In genomic region chr11:40513281-40513680, GRCh38 we compare ENCODE assay signal across 16 cellular contexts.
"Had no signal": no experiment of that assay in that cellular context is flagged by ENCODE, and none has a peak within 500 bp of the region (broad histone marks: within the 10 kb centered on the region; RNA-seq: fewer than 3 reads in every experiment).

No MANE protein-coding gene starts in this region.

- DNase-seq: activated CD4-positive, CD25-positive, alpha-beta regulatory T cell treated with anti-CD3 and anti-CD28 coated beads, Interleukin-2, amount 50 U/mL, for 72 hours; activated effector memory CD4-positive, alpha-beta T cell treated with Interleukin-2 at 50 U/mL for 16 hours; activated naive CD4-positive, alpha-beta T cell treated with anti-CD3 and anti-CD28 coated beads, Interleukin-2, amount 50 U/mL, for 16 hours; activated T-cell treated with anti-CD3 and anti-CD28 coated beads, Interleukin-2, amount 50 U/mL, for 24 hours; adrenal gland; dorsolateral prefrontal cortex; erythroblast; gastrocnemius medialis; heart right ventricle; left colon; mucosa of descending colon; naive thymus-derived CD4-positive, alpha-beta T cell; T1000 had no signal

- H3K27me3 ChIP-seq: adrenal gland, cardiac muscle cell, dorsolateral prefrontal cortex, gastrocnemius medialis, heart right ventricle had no signal

- ATAC-seq: gastrocnemius medialis; heart right ventricle; left colon; mucosa of descending colon; naive thymus-derived CD4-positive, alpha-beta T cell; stimulated activated effector memory CD8-positive, alpha-beta T cell treated with anti-CD3 and anti-CD28 coated beads, Interleukin-12 subunit alpha, Interleukin-12 subunit beta, amount 100 ng/mL, for 72 hours had no signal

- H3K9me3 ChIP-seq: adrenal gland, gastrocnemius medialis had no signal

- H3K27ac ChIP-seq: adrenal gland, cardiac muscle cell, dorsolateral prefrontal cortex, gastrocnemius medialis, heart right ventricle had no signal

- H3K4me3 Mint-ChIP-seq: activated T-cell treated with anti-CD3 and anti-CD28 coated beads, Interleukin-2, amount 50 U/mL, for 24 hours; naive thymus-derived CD4-positive, alpha-beta T cell; stimulated activated effector memory CD8-positive, alpha-beta T cell treated with anti-CD3 and anti-CD28 coated beads, Interleukin-12 subunit alpha, Interleukin-12 subunit beta, amount 100 ng/mL, for 72 hours had no signal

- H3K27ac Mint-ChIP-seq: activated T-cell treated with anti-CD3 and anti-CD28 coated beads, Interleukin-2, amount 50 U/mL, for 24 hours; naive thymus-derived CD4-positive, alpha-beta T cell; stimulated activated effector memory CD8-positive, alpha-beta T cell treated with anti-CD3 and anti-CD28 coated beads, Interleukin-12 subunit alpha, Interleukin-12 subunit beta, amount 100 ng/mL, for 72 hours had no signal

- H3K4me3 ChIP-seq: adrenal gland, cardiac muscle cell, dorsolateral prefrontal cortex, gastrocnemius medialis, heart right ventricle, mucosa of descending colon had no signal

- H3K36me3 Mint-ChIP-seq: naive thymus-derived CD4-positive, alpha-beta T cell; stimulated activated effector memory CD8-positive, alpha-beta T cell treated with anti-CD3 and anti-CD28 coated beads, Interleukin-12 subunit alpha, Interleukin-12 subunit beta, amount 100 ng/mL, for 72 hours had no signal

- FAIRE-seq: islet of Langerhans had no signal

- H3K27me3 Mint-ChIP-seq: activated T-cell treated with anti-CD3 and anti-CD28 coated beads, Interleukin-2, amount 50 U/mL, for 24 hours; naive thymus-derived CD4-positive, alpha-beta T cell had no signal

- H3K4me1 ChIP-seq: gastrocnemius medialis, heart right ventricle had no signal

- H3K4me1 Mint-ChIP-seq: naive thymus-derived CD4-positive, alpha-beta T cell; stimulated activated effector memory CD8-positive, alpha-beta T cell treated with anti-CD3 and anti-CD28 coated beads, Interleukin-12 subunit alpha, Interleukin-12 subunit beta, amount 100 ng/mL, for 72 hours had no signal

- H3K36me3 ChIP-seq: adrenal gland, cardiac muscle cell, gastrocnemius medialis, heart right ventricle had no signal
